ENCODE assay signal across 1 cellular context in genomic region chr17:17303010-17303846, GRCh38.
TF ChIP-seq lines count a peak whose summit lies in the region.

TSS of gene NT5M (plus strand) at chr17:17303373. CDS start at chr17:17303551, 178 bp downstream.

TF ChIP-seq in HepG2, 621 proteins besides CTCF, POLR2A, EP300 and RAD21 (continued from another document and continues in another):
- TF ChIP-seq ZNF687 (CRISPR knock-in tag; IDR thresholded peaks at IDR 0.05): peak; percentile 78
- TF ChIP-seq ZFYVE20 (CRISPR knock-in tag; IDR thresholded peaks at IDR 0.05; ENCODE audit: borderline replicate concordance, low read depth): 0 out of 2 replicates have a peak, but pooled peaks have one; percentile 42
- 0 out of 2 replicates have a peak, but pooled peaks have one; percentile 30 for TF ChIP-seq NFATC3 (CRISPR knock-in tag; IDR thresholded peaks at IDR 0.05)
- peak; percentile 55; the same call in 1 of the 2 replicates for TF ChIP-seq ZNF777 (CRISPR knock-in tag; IDR thresholded peaks at IDR 0.05)
- TF ChIP-seq HOXA9 (CRISPR knock-in tag; IDR thresholded peaks at IDR 0.05; ENCODE audit: borderline replicate concordance): no peak
- no peak for TF ChIP-seq PHF5A (CRISPR knock-in tag; IDR thresholded peaks at IDR 0.05; ENCODE audit: low read depth, unreplicated experiment)
- TF ChIP-seq MYPOP (CRISPR knock-in tag; IDR thresholded peaks at IDR 0.05): 0 out of 2 replicates have a peak, but pooled peaks have one; percentile 47
- peak; percentile 68 for TF ChIP-seq UBTF (CRISPR knock-in tag; IDR thresholded peaks at IDR 0.05)
- TF ChIP-seq HNRNPLL (IDR thresholded peaks at IDR 0.05; ENCODE audit: low read depth, low read length, poor library complexity, severe bottlenecking): peak; percentile 84
- no peak for TF ChIP-seq FOXK1 (CRISPR knock-in tag; IDR thresholded peaks at IDR 0.05; ENCODE audit: borderline replicate concordance, low read depth)
- peak; percentile 82 for TF ChIP-seq IKZF4 (CRISPR knock-in tag; IDR thresholded peaks at IDR 0.05; ENCODE audit: borderline replicate concordance, low read depth, not compliant biosample characterization)
- TF ChIP-seq ZNF367 (CRISPR knock-in tag; IDR thresholded peaks at IDR 0.05; ENCODE audit: borderline replicate concordance): peak; percentile 19; the same call in 1 of the 2 replicates
- TF ChIP-seq RCOR2 (CRISPR knock-in tag; IDR thresholded peaks at IDR 0.05): no peak
- TF ChIP-seq DMAP1 (CRISPR knock-in tag; IDR thresholded peaks at IDR 0.05): peak; percentile 39; the same call in 1 of the 2 replicates
- peak; percentile 68 for TF ChIP-seq ATF7-NPFF (CRISPR knock-in tag; IDR thresholded peaks at IDR 0.05; ENCODE audit: low read depth)
- TF ChIP-seq ZNF33B (CRISPR knock-in tag; IDR thresholded peaks at IDR 0.05): peak; percentile 41; the same call in 1 of the 2 replicates
- no peak for TF ChIP-seq MEF2D (CRISPR knock-in tag; IDR thresholded peaks at IDR 0.05)
- TF ChIP-seq ZNF724P (CRISPR knock-in tag; IDR thresholded peaks at IDR 0.05; ENCODE audit: borderline replicate concordance): no peak
- TF ChIP-seq HMGXB4 (CRISPR knock-in tag; IDR thresholded peaks at IDR 0.05; ENCODE audit: borderline replicate concordance in 1 of 2, low read depth in 1 of 2): peak in 1 of 2 experiments; percentile 19; a peak in 1 of 4 replicates
- TF ChIP-seq ARNT2 (CRISPR knock-in tag; IDR thresholded peaks at IDR 0.05; ENCODE audit: low read depth): peak; percentile 83
- peak; percentile 47; the same call in 1 of the 2 replicates for TF ChIP-seq TFDP1 (CRISPR knock-in tag; IDR thresholded peaks at IDR 0.05; ENCODE audit: borderline replicate concordance)
- TF ChIP-seq ASH2L (IDR thresholded peaks at IDR 0.05; ENCODE audit: insufficient read length, low read depth, low read length): peak; percentile 25
- TF ChIP-seq ZNF749 (CRISPR knock-in tag; IDR thresholded peaks at IDR 0.05; ENCODE audit: borderline replicate concordance): peak; percentile 41; the same call in 1 of the 2 replicates
- TF ChIP-seq POLR2AphosphoS5 (IDR thresholded peaks at IDR 0.05; ENCODE audit: low read depth, low read length): 0 out of 2 replicates have a peak, but pooled peaks have one; percentile 51
- TF ChIP-seq TBX2 (CRISPR knock-in tag; IDR thresholded peaks at IDR 0.05; ENCODE audit: borderline replicate concordance): peak; percentile 25; the same call in 1 of the 2 replicates
- peak; percentile 39; the same call in 1 of the 2 replicates for TF ChIP-seq BRCA1 (CRISPR knock-in tag; IDR thresholded peaks at IDR 0.05)
- TF ChIP-seq SATB2 (CRISPR knock-in tag; IDR thresholded peaks at IDR 0.05): 0 out of 2 replicates have a peak, but pooled peaks have one; percentile 40
- no peak for TF ChIP-seq PAWR (CRISPR knock-in tag; IDR thresholded peaks at IDR 0.05; ENCODE audit: borderline replicate concordance)
- TF ChIP-seq CREB3 (CRISPR knock-in tag; IDR thresholded peaks at IDR 0.05): no peak
- no peak for TF ChIP-seq ZNF607 (CRISPR knock-in tag; IDR thresholded peaks at IDR 0.05; ENCODE audit: borderline replicate concordance)
- no peak; the same call in 1 of the 2 replicates for TF ChIP-seq CENPBD1 (CRISPR knock-in tag; IDR thresholded peaks at IDR 0.05; ENCODE audit: borderline replicate concordance, low read depth)
- TF ChIP-seq STAT5B (CRISPR knock-in tag; IDR thresholded peaks at IDR 0.05): no peak
- no peak for TF ChIP-seq ZBTB1 (CRISPR knock-in tag; IDR thresholded peaks at IDR 0.05; ENCODE audit: borderline replicate concordance)
- peak; percentile 75 for TF ChIP-seq ZBTB14 (CRISPR knock-in tag; IDR thresholded peaks at IDR 0.05)
- peak; percentile 83 for TF ChIP-seq YEATS4 (CRISPR knock-in tag; IDR thresholded peaks at IDR 0.05; ENCODE audit: borderline replicate concordance)
- peak; percentile 67; the same call in 1 of the 2 replicates for TF ChIP-seq ZFP82 (CRISPR knock-in tag; IDR thresholded peaks at IDR 0.05; ENCODE audit: borderline replicate concordance)
- peak; percentile 27; the same call in 1 of the 2 replicates for TF ChIP-seq DRAP1 (CRISPR knock-in tag; IDR thresholded peaks at IDR 0.05)
- TF ChIP-seq ARID5B (CRISPR knock-in tag; IDR thresholded peaks at IDR 0.05): 0 out of 2 replicates have a peak, but pooled peaks have one; percentile 10
- peak; percentile 86 for TF ChIP-seq MAX (IDR thresholded peaks at IDR 0.05)
- 0 out of 2 replicates have a peak, but pooled peaks have one; percentile 36 for TF ChIP-seq PHF21A (CRISPR knock-in tag; IDR thresholded peaks at IDR 0.05)
- peak; percentile 26 for TF ChIP-seq SAP130 (CRISPR knock-in tag; IDR thresholded peaks at IDR 0.05; ENCODE audit: low read depth)
- 0 out of 2 replicates have a peak, but pooled peaks have one; percentile 27 for TF ChIP-seq KAT8 (CRISPR knock-in tag; IDR thresholded peaks at IDR 0.05)
- 0 out of 2 replicates have a peak, but pooled peaks have one; percentile 58 for TF ChIP-seq ZNF766 (CRISPR knock-in tag; IDR thresholded peaks at IDR 0.05; ENCODE audit: borderline replicate concordance)
